In the genomic region with DNA sequence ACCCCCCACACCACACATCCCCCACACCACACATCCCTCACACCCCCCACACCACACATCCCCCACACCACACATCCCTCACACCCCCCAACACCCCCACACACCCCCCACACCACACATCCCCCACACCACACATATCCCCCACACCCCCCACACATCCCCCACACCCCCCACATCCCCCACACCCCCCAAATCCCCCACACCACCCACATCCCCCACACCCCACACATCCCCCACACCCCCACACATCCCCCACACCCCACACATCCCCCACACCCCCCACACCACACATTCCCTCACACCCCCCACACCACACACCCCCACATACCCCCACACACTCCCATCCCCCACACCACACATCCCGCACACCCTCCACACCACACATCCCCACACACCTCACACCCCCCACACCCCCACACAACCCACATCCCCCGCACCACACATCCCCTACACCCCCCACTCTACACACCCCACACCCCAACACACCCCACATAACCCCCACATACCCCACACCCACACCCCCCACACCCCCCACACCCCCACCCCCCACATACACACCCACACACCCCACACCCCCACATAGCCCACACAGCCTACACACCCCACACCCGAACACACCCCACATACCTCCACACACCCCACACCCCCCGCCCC, we compare ENCODE assay signal across 19 cellular contexts.
"Had no signal": no experiment of that assay in that cellular context is flagged by ENCODE, and none has a peak within 500 bp of the region (broad histone marks: within the 10 kb centered on the region; RNA-seq: fewer than 3 reads in every experiment).

No MANE protein-coding gene starts in this region.

- ATAC-seq: esophagus mucosa; left colon; lower lobe of right lung; natural killer cell treated with Interleukin-12 subunit alpha and Interleukin-12 subunit beta and Interleukin-15 and Interleukin-18, amount 100 ng/mL, for 72 hours; sciatic nerve; stimulated activated effector memory CD8-positive, alpha-beta T cell treated with anti-CD3 and anti-CD28 coated beads, Interleukin-12 subunit alpha, Interleukin-12 subunit beta, amount 100 ng/mL, for 72 hours had no signal

- H3K4me3 ChIP-seq: gastroesophageal sphincter, lower lobe of right lung, thyroid gland had no signal

- H3K27ac ChIP-seq: lower lobe of right lung, neutrophil, parathyroid adenoma, thyroid gland had no signal

- H3K9ac ChIP-seq: parathyroid adenoma had no signal

- FAIRE-seq: bronchial epithelial cell had no signal

- H3K79me2 ChIP-seq: parathyroid adenoma had no signal

- H3K9me3 ChIP-seq: gastroesophageal sphincter, lower lobe of right lung, neutrophil, thyroid gland had no signal

- H3K36me3 ChIP-seq: neutrophil had no signal

- H3K27me3 ChIP-seq: gastroesophageal sphincter, neutrophil, thyroid gland had no signal

- H2AFZ ChIP-seq: parathyroid adenoma had no signal

- H3K4me1 ChIP-seq: parathyroid adenoma, thyroid gland had no signal

- DNase-seq: activated CD4-positive, alpha-beta memory T cell treated with anti-CD3 and anti-CD28 coated beads, Interleukin-2, amount 10 ng/mL, durations not matched to agents 7 days and 5 days; activated CD4-positive, alpha-beta T cell treated with anti-CD3 and anti-CD28 coated beads for 48 hours; activated CD4-positive, CD25-positive, alpha-beta regulatory T cell; activated CD8-positive, alpha-beta memory T cell treated with anti-CD3 and anti-CD28 coated beads, Interleukin-2, amount 10 ng/mL, durations not matched to agents 7 days and 5 days; cerebellar nuclear complex; effector CD8-positive, alpha-beta T cell; left colon; lower lobe of right lung; stimulated activated CD4-positive, alpha-beta T cell treated with anti-CD3 and anti-CD28 coated beads, Interleukin-4, amount 100 ng/mL, for 24 hours; T-helper 9 cell; thyroid gland had no signal
